15 cellular contexts compared by ENCODE assay signal in the genomic region with DNA sequence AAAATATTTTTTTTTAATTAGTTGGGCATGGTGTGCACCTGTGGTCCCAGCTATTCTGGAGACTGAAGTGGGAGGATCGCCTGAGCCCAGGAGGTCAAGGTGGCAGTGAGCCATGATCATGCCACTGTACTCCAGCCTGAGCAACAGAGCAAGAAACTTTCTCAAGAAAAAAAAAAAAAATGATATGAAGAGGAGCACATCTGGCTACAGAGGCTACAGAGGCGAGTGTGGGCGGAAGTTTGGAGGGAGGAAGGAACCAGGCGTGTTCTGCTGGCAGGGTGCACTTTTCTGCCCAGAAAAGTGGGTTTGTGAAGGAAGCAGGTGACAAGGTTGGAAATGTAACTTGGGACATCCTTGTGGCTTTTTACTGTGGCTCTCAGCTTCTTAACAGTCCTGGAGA.
A peak's percentile ranks its signal among the peaks of the same experiment; 100 is the strongest.
DNase-seq lines count a peak whose midpoint lies in the region; ATAC-seq and TF ChIP-seq lines count a peak whose summit lies in the region.
"Had no signal": no experiment of that assay in that cellular context is flagged by ENCODE, and none has a peak within 500 bp of the region (broad histone marks: within the 10 kb centered on the region; RNA-seq: fewer than 3 reads in every experiment).

No MANE protein-coding gene starts in this region.

- no peaks in the 10 kb centered on the region for H3K27me3 ChIP-seq in breast epithelium
- H3K27me3 ChIP-seq: thyroid gland had no signal

- no peak for DNase-seq in activated CD8-positive, alpha-beta memory T cell treated with anti-CD3 and anti-CD28 coated beads, Interleukin-2, amount 10 ng/mL, durations not matched to agents 7 days and 5 days
- no peak for DNase-seq in activated CD8-positive, alpha-beta memory T cell treated with anti-CD3 and anti-CD28 coated beads, Interleukin-2, amount 50 U/mL, for 48 hours
- peak; percentile 77 to 86 for DNase-seq in Kasumi-1 (lab: John Stamatoyannopoulos, UW)
- peak in 1 of 2 donors; percentile 37 for DNase-seq in breast epithelium (ENCODE audit: low spot score in 2 of 2)
- DNase-seq in stimulated activated naive B cell treated with anti-CD40 and anti-IgM and Interleukin-4, amounts not matched to agents 10 μg/mL and 1 μg/mL and 100 μg/mL, for 72 hours, result no peak
- no peak for DNase-seq in hepatic stellate cell (ENCODE audit: low spot score)
- DNase-seq in hippocampal formation (lab: John Stamatoyannopoulos, UW), result no peak
- DNase-seq: CD8-positive, alpha-beta T cell; GOT3; midbrain; NCI-H187; stimulated activated CD4-positive, alpha-beta T cell treated with anti-CD3 and anti-CD28 coated beads, Interleukin-12 subunit alpha, Interleukin-12 subunit beta, amount 100 ng/mL, for 4 hours; thyroid gland; WERI-Rb-1 had no signal

- H3K27ac ChIP-seq in breast epithelium, result peak overlapping the region; percentile 42 to 91
- H3K27ac ChIP-seq: thyroid gland, WERI-Rb-1 had no signal

- peaks cover 37% of the 10 kb centered on the region for H3K27me3 Mint-ChIP-seq in activated CD8-positive, alpha-beta memory T cell treated with anti-CD3 and anti-CD28 coated beads, Interleukin-2, amount 10 ng/mL, durations not matched to agents 7 days and 5 days
- H3K27me3 Mint-ChIP-seq in stimulated activated naive B cell treated with anti-CD40 and anti-IgM and Interleukin-4, amounts not matched to agents 10 μg/mL and 1 μg/mL and 100 μg/mL, for 72 hours, result peaks cover 5% of the 10 kb centered on the region in 2 donors

- no peak for TF ChIP-seq POLR2A in breast epithelium (IDR thresholded peaks at IDR 0.05)

- no peaks in the 10 kb centered on the region for H3K9me3 ChIP-seq in breast epithelium
- H3K9me3 ChIP-seq: thyroid gland had no signal

- H3K36me3 Mint-ChIP-seq in activated CD8-positive, alpha-beta memory T cell treated with anti-CD3 and anti-CD28 coated beads, Interleukin-2, amount 10 ng/mL, durations not matched to agents 7 days and 5 days, result no peaks in the 10 kb centered on the region
- H3K36me3 Mint-ChIP-seq in stimulated activated naive B cell treated with anti-CD40 and anti-IgM and Interleukin-4, amounts not matched to agents 10 μg/mL and 1 μg/mL and 100 μg/mL, for 72 hours, result no peaks in the 10 kb centered on the region
- H3K36me3 Mint-ChIP-seq: CD8-positive, alpha-beta T cell had no signal

- no peak overlapping the region for H3K4me3 ChIP-seq in breast epithelium
- H3K4me3 ChIP-seq: thyroid gland had no signal

- intact Hi-C loops in breast epithelium (cut with DNase I; ENCODE audit: low total_unique reads), result loop anchor here (5.0 kb wide), 1 partner anchor 350 kb away; no protein-coding TSS in a partner anchor

- no peak overlapping the region for H3K4me3 Mint-ChIP-seq in activated CD8-positive, alpha-beta memory T cell treated with anti-CD3 and anti-CD28 coated beads, Interleukin-2, amount 10 ng/mL, durations not matched to agents 7 days and 5 days
- no peak overlapping the region for H3K4me3 Mint-ChIP-seq in stimulated activated naive B cell treated with anti-CD40 and anti-IgM and Interleukin-4, amounts not matched to agents 10 μg/mL and 1 μg/mL and 100 μg/mL, for 72 hours
- H3K4me3 Mint-ChIP-seq: CD8-positive, alpha-beta T cell had no signal

- TF ChIP-seq CTCF in breast epithelium (IDR thresholded peaks at IDR 0.05), result no peak

- H3K9me3 Mint-ChIP-seq in activated CD8-positive, alpha-beta memory T cell treated with anti-CD3 and anti-CD28 coated beads, Interleukin-2, amount 10 ng/mL, durations not matched to agents 7 days and 5 days (ENCODE audit: low read depth), result no peaks in the 10 kb centered on the region
- H3K9me3 Mint-ChIP-seq in stimulated activated naive B cell treated with anti-CD40 and anti-IgM and Interleukin-4, amounts not matched to agents 10 μg/mL and 1 μg/mL and 100 μg/mL, for 72 hours, result no peaks in the 10 kb centered on the region
- H3K9me3 Mint-ChIP-seq: CD8-positive, alpha-beta T cell had no signal

- H3K4me1 Mint-ChIP-seq in activated CD8-positive, alpha-beta memory T cell treated with anti-CD3 and anti-CD28 coated beads, Interleukin-2, amount 10 ng/mL, durations not matched to agents 7 days and 5 days, result peaks cover 16% of the 10 kb centered on the region
- peaks cover 19 to 46% of the 10 kb centered on the region in 2 donors for H3K4me1 Mint-ChIP-seq in stimulated activated naive B cell treated with anti-CD40 and anti-IgM and Interleukin-4, amounts not matched to agents 10 μg/mL and 1 μg/mL and 100 μg/mL, for 72 hours

- CTCF ChIA-PET in activated CD8-positive, alpha-beta memory T cell treated with anti-CD3 and anti-CD28 coated beads, Interleukin-2, amount 10 ng/mL, durations not matched to agents 7 days and 5 days (lab: Charles Lee), result interaction anchor here (1.1 kb wide), 1 partner anchor 190 kb away, joined by 3 read pairs; the partner anchor contains the start of gene RRBP1

- H3K4me1 ChIP-seq in breast epithelium, result peaks cover 9 to 21% of the 10 kb centered on the region in 2 donors

- peak overlapping the region; percentile 2 for H3K27ac Mint-ChIP-seq in activated CD8-positive, alpha-beta memory T cell treated with anti-CD3 and anti-CD28 coated beads, Interleukin-2, amount 10 ng/mL, durations not matched to agents 7 days and 5 days
- peak overlapping the region; percentile 76 for H3K27ac Mint-ChIP-seq in stimulated activated naive B cell treated with anti-CD40 and anti-IgM and Interleukin-4, amounts not matched to agents 10 μg/mL and 1 μg/mL and 100 μg/mL, for 72 hours
- H3K27ac Mint-ChIP-seq: CD8-positive, alpha-beta T cell had no signal

- ATAC-seq in activated CD8-positive, alpha-beta memory T cell treated with anti-CD3 and anti-CD28 coated beads, Interleukin-2, amount 10 ng/mL, durations not matched to agents 7 days and 5 days, result peak; percentile 30
- ATAC-seq in stimulated activated naive B cell treated with anti-CD40 and anti-IgM and Interleukin-4, amounts not matched to agents 10 μg/mL and 1 μg/mL and 100 μg/mL, for 72 hours (replicated peaks), result peak; percentile 31 to 37
- ATAC-seq in GM18909 (IDR thresholded peaks at IDR 0.05; ENCODE audit: poor library complexity, unreplicated experiment), result no peak
- ATAC-seq: CD8-positive, alpha-beta T cell had no signal

- no peaks in the 10 kb centered on the region for H3K36me3 ChIP-seq in breast epithelium
- H3K36me3 ChIP-seq: thyroid gland, WERI-Rb-1 had no signal

Comparison
In these comparisons a context has a peak if more than half of its experiments do, and no peak if none do; other contexts are left out.
1. DNase-seq: peak in Kasumi-1 (2 of 2); none in activated CD8-positive, alpha-beta memory T cell treated with anti-CD3 and anti-CD28 coated beads, Interleukin-2, amount 10 ng/mL, durations not matched to agents 7 days and 5 days (single experiment), activated CD8-positive, alpha-beta memory T cell treated with anti-CD3 and anti-CD28 coated beads, Interleukin-2, amount 50 U/mL, for 48 hours (single experiment), stimulated activated naive B cell treated with anti-CD40 and anti-IgM and Interleukin-4, amounts not matched to agents 10 μg/mL and 1 μg/mL and 100 μg/mL, for 72 hours (single experiment), hepatic stellate cell (single experiment) and hippocampal formation (0 of 2).